In the genomic region with DNA sequence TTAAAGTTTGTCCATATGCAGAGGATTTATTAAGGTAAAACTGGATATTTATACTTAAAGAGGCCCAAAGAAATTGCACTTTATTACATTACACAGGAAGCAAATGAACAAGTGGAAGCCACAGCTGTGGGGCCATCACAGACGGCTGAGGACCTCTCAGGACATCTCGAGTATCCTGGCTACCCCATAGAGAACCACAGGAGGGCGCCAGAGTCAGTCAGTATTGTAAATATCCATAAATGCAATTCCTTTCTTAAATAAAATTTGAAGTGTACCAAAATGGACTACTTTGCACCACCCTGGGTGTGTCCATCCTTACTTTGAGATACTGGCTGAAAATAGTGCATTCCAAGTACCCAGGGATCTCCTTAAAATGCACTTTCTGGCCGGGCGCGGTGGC, we compare ENCODE assay signal across 8 cellular contexts.
DNase-seq lines count a peak whose midpoint lies in the region; ATAC-seq and TF ChIP-seq lines count a peak whose summit lies in the region.

No MANE protein-coding gene starts in this region.

- no peak overlapping the region for H3K27ac ChIP-seq in lower lobe of right lung
- no peak overlapping the region for H3K27ac ChIP-seq in effector memory CD4-positive, alpha-beta T cell (ENCODE audit: insufficient read depth, low read length, poor library complexity, severe bottlenecking)

- H3K27me3 ChIP-seq in lower lobe of right lung (ENCODE audit: low read depth) = no peaks in the 10 kb centered on the region
- no peaks in the 10 kb centered on the region for H3K27me3 ChIP-seq in effector memory CD4-positive, alpha-beta T cell (replicated peaks; ENCODE audit: control insufficient read depth, insufficient read depth, low read length, poor library complexity, severe bottlenecking)

- H3K4me1 ChIP-seq in lower lobe of right lung = no peaks in the 10 kb centered on the region
- no peaks in the 10 kb centered on the region for H3K4me1 ChIP-seq in effector memory CD4-positive, alpha-beta T cell (ENCODE audit: control insufficient read depth, insufficient read depth, low read length, poor library complexity, severe bottlenecking)

- no peaks in the 10 kb centered on the region for H3K36me3 Mint-ChIP-seq in activated CD8-positive, alpha-beta T cell treated with anti-CD3 and anti-CD28 coated beads, Interleukin-2, amount 10 ng/mL, durations not matched to agents 7 days and 5 days (ENCODE audit: low read depth)

- TF ChIP-seq CTCF in lower lobe of right lung (IDR thresholded peaks at IDR 0.05) = peak; percentile 24

- H3K4me1 Mint-ChIP-seq in activated CD8-positive, alpha-beta T cell treated with anti-CD3 and anti-CD28 coated beads, Interleukin-2, amount 10 ng/mL, durations not matched to agents 7 days and 5 days (ENCODE audit: low read depth) = no peaks in the 10 kb centered on the region

- no peak overlapping the region for H3K4me3 ChIP-seq in lower lobe of right lung
- no peak overlapping the region for H3K4me3 ChIP-seq in effector memory CD4-positive, alpha-beta T cell (ENCODE audit: insufficient read depth, low read depth, low read length, poor library complexity, severe bottlenecking)

- ATAC-seq in activated CD8-positive, alpha-beta T cell treated with anti-CD3 and anti-CD28 coated beads, Interleukin-2, amount 10 ng/mL, durations not matched to agents 7 days and 5 days = peak; percentile 55
- ATAC-seq in lower lobe of right lung (no peak), HG03442 (IDR thresholded peaks at IDR 0.05; ENCODE audit: unreplicated experiment) (no peak), left cardiac atrium (no peak), GM21786 (IDR thresholded peaks at IDR 0.05; ENCODE audit: unreplicated experiment) (no peak)

- H3K4me3 Mint-ChIP-seq in activated CD8-positive, alpha-beta T cell treated with anti-CD3 and anti-CD28 coated beads, Interleukin-2, amount 10 ng/mL, durations not matched to agents 7 days and 5 days = no peak overlapping the region

- H3K27ac Mint-ChIP-seq in activated CD8-positive, alpha-beta T cell treated with anti-CD3 and anti-CD28 coated beads, Interleukin-2, amount 10 ng/mL, durations not matched to agents 7 days and 5 days = no peak overlapping the region

- peak; percentile 43 for DNase-seq in EH (ENCODE audit: low read depth)
- DNase-seq in HT1080 (ENCODE audit: low read depth) = peak; percentile 17
- peak; percentile 42 for DNase-seq in activated CD8-positive, alpha-beta T cell treated with anti-CD3 and anti-CD28 coated beads, Interleukin-2, amount 10 ng/mL, durations not matched to agents 7 days and 5 days
- no peak for DNase-seq in lower lobe of right lung
- DNase-seq in effector memory CD4-positive, alpha-beta T cell = no peak
- no peak for DNase-seq in left cardiac atrium

- no peaks in the 10 kb centered on the region for H3K9me3 Mint-ChIP-seq in activated CD8-positive, alpha-beta T cell treated with anti-CD3 and anti-CD28 coated beads, Interleukin-2, amount 10 ng/mL, durations not matched to agents 7 days and 5 days (ENCODE audit: insufficient read depth)

- no peaks in the 10 kb centered on the region for H3K36me3 ChIP-seq in lower lobe of right lung
- no peaks in the 10 kb centered on the region for H3K36me3 ChIP-seq in effector memory CD4-positive, alpha-beta T cell (ENCODE audit: control insufficient read depth, insufficient read depth, low read length)

- peaks cover 20% of the 10 kb centered on the region for H3K27me3 Mint-ChIP-seq in activated CD8-positive, alpha-beta T cell treated with anti-CD3 and anti-CD28 coated beads, Interleukin-2, amount 10 ng/mL, durations not matched to agents 7 days and 5 days (ENCODE audit: low read depth)

- CTCF ChIA-PET in activated CD8-positive, alpha-beta T cell treated with anti-CD3 and anti-CD28 coated beads, Interleukin-2, amount 10 ng/mL, durations not matched to agents 7 days and 5 days (lab: Charles Lee) = interaction anchor here (0.9 to 1.6 kb wide), 3 partner anchors 19 to 36 kb away, joined by 3 to 18 read pairs (median 3); no protein-coding TSS in a partner anchor

- no peaks in the 10 kb centered on the region for H3K9me3 ChIP-seq in lower lobe of right lung
- H3K9me3 ChIP-seq in effector memory CD4-positive, alpha-beta T cell (ENCODE audit: control insufficient read depth, low read length) = no peaks in the 10 kb centered on the region

- intact Hi-C loops in lower lobe of right lung (cut with DNase I) = no loop called here
- intact Hi-C loops in left cardiac atrium (cut with DNase I) = no loop called here

- POLR2A ChIA-PET in activated CD8-positive, alpha-beta T cell treated with anti-CD3 and anti-CD28 coated beads, Interleukin-2, amount 10 ng/mL, durations not matched to agents 7 days and 5 days (lab: Charles Lee) = no interaction called here

Comparison
In these comparisons a context has a peak if more than half of its experiments do, and no peak if none do; other contexts are left out.
1. DNase-seq: peak in EH (single experiment), HT1080 (single experiment) and activated CD8-positive, alpha-beta T cell treated with anti-CD3 and anti-CD28 coated beads, Interleukin-2, amount 10 ng/mL, durations not matched to agents 7 days and 5 days (single experiment); none in lower lobe of right lung (single experiment), effector memory CD4-positive, alpha-beta T cell (0 of 3) and left cardiac atrium (single experiment).